Comparison of ENCODE assay signal across 1 cellular context in genomic region chr22:31768422-31769059, GRCh38.
A peak's percentile ranks its signal among the peaks of the same experiment; 100 is the strongest.
TF ChIP-seq lines count a peak whose summit lies in the region.

No MANE protein-coding gene starts in this region.

TF ChIP-seq in HEK293, 187 proteins besides CTCF, POLR2A, EP300 and RAD21:
- TF ChIP-seq GLIS1 (tag by site-specific recombination; IDR thresholded peaks at IDR 0.05) (no peak), HOXD13 (CRISPR knock-in tag; IDR thresholded peaks at IDR 0.05; ENCODE audit: borderline replicate concordance) (no peak), ZNF398 (tag by site-specific recombination; IDR thresholded peaks at IDR 0.05) (peak; percentile 83)
